Comparison of ENCODE assay signal across 14 cellular contexts in the genomic region with DNA sequence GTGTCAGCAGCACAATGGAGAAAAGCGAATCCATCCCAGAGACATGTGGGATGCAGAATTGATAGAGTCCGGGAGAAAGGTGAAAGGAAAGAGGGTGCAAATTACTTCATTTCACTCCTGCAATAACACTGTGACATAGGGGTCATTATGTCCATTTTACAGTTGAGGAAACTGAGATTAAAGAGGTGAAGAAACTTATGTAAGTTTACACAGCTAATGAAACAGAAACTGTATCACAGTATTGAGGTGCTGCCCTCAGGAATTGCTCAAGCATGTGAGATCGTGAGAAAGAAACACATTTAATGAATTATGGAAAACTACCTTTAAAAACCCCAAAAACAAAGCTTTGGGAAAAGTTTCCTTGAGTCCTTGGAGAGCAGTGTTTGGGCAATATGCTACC.
DNase-seq lines count a peak whose midpoint lies in the region; ATAC-seq and TF ChIP-seq lines count a peak whose summit lies in the region.
"Had no signal": no experiment of that assay in that cellular context is flagged by ENCODE, and none has a peak within 500 bp of the region (broad histone marks: within the 10 kb centered on the region; RNA-seq: fewer than 3 reads in every experiment).

No MANE protein-coding gene starts in this region.

- peaks cover 10% of the 10 kb centered on the region; the same call in 1 of the 2 replicates for H3K4me1 ChIP-seq in MM.1S (ENCODE audit: low read length)
- H3K4me1 ChIP-seq in smooth muscle cell (ENCODE audit: low read depth): peaks cover 1% of the 10 kb centered on the region
- H3K4me1 ChIP-seq: esophagus squamous epithelium had no signal

- no peaks in the 10 kb centered on the region for H3K36me3 ChIP-seq in MM.1S (replicated peaks; ENCODE audit: insufficient read depth, low read length)
- H3K36me3 ChIP-seq in smooth muscle cell (ENCODE audit: low read depth): no peaks in the 10 kb centered on the region
- H3K36me3 ChIP-seq: esophagus squamous epithelium, SJSA1, vagina had no signal

- TF ChIP-seq CTCF in MM.1S (IDR thresholded peaks at IDR 0.05; ENCODE audit: low read length) (no peak), smooth muscle cell (IDR thresholded peaks at IDR 0.05; ENCODE audit: borderline replicate concordance, insufficient read depth, poor library complexity, severe bottlenecking) (no peak)

- no peaks in the 10 kb centered on the region for H3K36me3 Mint-ChIP-seq in effector memory CD8-positive, alpha-beta T cell (ENCODE audit: insufficient read depth)

- DNase-seq in MM.1S (peak; percentile 31), smooth muscle cell (lab: John Stamatoyannopoulos, UW; ENCODE audit: unreplicated experiment) (no peak), hepatic stellate cell (ENCODE audit: low spot score) (no peak), T-helper 1 cell (no peak)
- no peak for DNase-seq in effector memory CD8-positive, alpha-beta T cell
- DNase-seq: activated CD4-positive, alpha-beta T cell treated with anti-CD3 and anti-CD28 coated beads for 1 hour; DMS 273 treated with DMSO at 0.1 percent for 48 hours; esophagus squamous epithelium; naive thymus-derived CD8-positive, alpha-beta T cell; NCI-H2227 treated with DMSO at 0.1 percent for 48 hours had no signal

- H3K27ac ChIP-seq in MM.1S (ENCODE audit: low read length) (no peak overlapping the region), smooth muscle cell (ENCODE audit: low read depth) (peak overlapping the region; percentile 60)
- H3K27ac ChIP-seq: esophagus squamous epithelium, SJSA1, vagina had no signal

- peaks cover 0 to 3% of the 10 kb centered on the region in 2 donors for H3K4me1 Mint-ChIP-seq in effector memory CD8-positive, alpha-beta T cell (ENCODE audit: low read depth in 2 of 2)

- no peaks in the 10 kb centered on the region for H4K20me1 ChIP-seq in MM.1S (ENCODE audit: insufficient read depth, low read length)
- H4K20me1 ChIP-seq in smooth muscle cell (ENCODE audit: low read depth): no peaks in the 10 kb centered on the region

- H3K9ac ChIP-seq in MM.1S (ENCODE audit: low read length) (peak overlapping the region; percentile 35; the same call in 1 of the 2 replicates), smooth muscle cell (ENCODE audit: low read depth) (no peak overlapping the region)

- H3K79me2 ChIP-seq in MM.1S (ENCODE audit: low read length) (no peaks in the 10 kb centered on the region), smooth muscle cell (ENCODE audit: low read depth) (no peaks in the 10 kb centered on the region)

- H2AFZ ChIP-seq in MM.1S (ENCODE audit: low read length): peak overlapping the region; percentile 70
- peak overlapping the region; percentile 67 for H2AFZ ChIP-seq in smooth muscle cell (ENCODE audit: low read depth)

- H3F3A ChIP-seq in MM.1S (ENCODE audit: insufficient read depth, low read length): no peaks in the 10 kb centered on the region
- peaks cover 31% of the 10 kb centered on the region for H3F3A ChIP-seq in smooth muscle cell (ENCODE audit: low read depth)

- no peaks in the 10 kb centered on the region for H3K27me3 ChIP-seq in MM.1S (replicated peaks; ENCODE audit: insufficient read depth, low read length)
- H3K27me3 ChIP-seq in smooth muscle cell (ENCODE audit: low read depth): no peaks in the 10 kb centered on the region
- H3K27me3 ChIP-seq: SJSA1, vagina had no signal

- ATAC-seq in GM19324 (IDR thresholded peaks at IDR 0.05; ENCODE audit: low FRiP score, unreplicated experiment): peak; percentile 68
- peak; percentile 45 for ATAC-seq in HG02623 (IDR thresholded peaks at IDR 0.05; ENCODE audit: unreplicated experiment)
- no peak for ATAC-seq in effector memory CD8-positive, alpha-beta T cell (replicated peaks)
- ATAC-seq: naive thymus-derived CD8-positive, alpha-beta T cell had no signal

- no peak overlapping the region for H3K4me3 Mint-ChIP-seq in effector memory CD8-positive, alpha-beta T cell
- H3K4me3 Mint-ChIP-seq: naive thymus-derived CD8-positive, alpha-beta T cell had no signal

- H3K4me3 ChIP-seq in MM.1S (ENCODE audit: low read length) (peak overlapping the region; percentile 62), smooth muscle cell (no peak overlapping the region)
- H3K4me3 ChIP-seq: esophagus squamous epithelium, SJSA1, vagina had no signal

- no peak overlapping the region for H3K27ac Mint-ChIP-seq in effector memory CD8-positive, alpha-beta T cell
- H3K27ac Mint-ChIP-seq: naive thymus-derived CD8-positive, alpha-beta T cell had no signal

- H3K9me3 ChIP-seq in MM.1S (replicated peaks; ENCODE audit: insufficient read depth, low read length): no peaks in the 10 kb centered on the region
- H3K9me3 ChIP-seq in smooth muscle cell (replicated peaks; ENCODE audit: low read depth): no peaks in the 10 kb centered on the region
- H3K9me3 ChIP-seq: SJSA1, vagina had no signal

- no peaks in the 10 kb centered on the region for H3K9me2 ChIP-seq in MM.1S (replicated peaks; ENCODE audit: insufficient read depth, low read length)

- WGBS in smooth muscle cell (ENCODE audit: low lambda C conversion rate): 87% methylated on average over 3 of the region's 3 CpGs

- peaks cover 35 to 46% of the 10 kb centered on the region in 2 donors for H3K27me3 Mint-ChIP-seq in effector memory CD8-positive, alpha-beta T cell

- H3K9me3 Mint-ChIP-seq in effector memory CD8-positive, alpha-beta T cell: no peaks in the 10 kb centered on the region

- H3K4me2 ChIP-seq in MM.1S (ENCODE audit: low read depth, low read length) (peak overlapping the region; percentile 71), smooth muscle cell (peak overlapping the region; percentile 74)
